ENCODE assay signal across 13 cellular contexts in the genomic region with DNA sequence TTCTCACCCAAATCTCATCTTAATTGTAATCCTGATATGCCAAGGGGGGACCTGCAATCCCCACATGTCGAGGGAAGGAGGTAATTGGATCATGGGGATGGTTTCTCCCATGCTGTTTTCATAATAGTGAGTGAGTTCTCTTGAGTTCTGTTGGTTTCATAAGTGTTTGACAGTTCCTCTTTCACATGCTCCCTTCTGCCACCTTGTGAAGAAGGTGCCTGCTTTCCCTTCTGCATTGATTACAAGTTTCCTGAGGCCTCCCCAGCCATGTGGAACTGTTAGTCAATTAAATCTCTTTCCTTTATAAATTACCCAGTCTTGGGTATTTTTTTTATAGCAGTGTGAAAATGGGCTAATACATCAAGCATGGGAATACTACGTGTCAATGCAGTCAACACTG.
DNase-seq lines count a peak whose midpoint lies in the region; ATAC-seq and TF ChIP-seq lines count a peak whose summit lies in the region.
"Had no signal": no experiment of that assay in that cellular context is flagged by ENCODE, and none has a peak within 500 bp of the region (broad histone marks: within the 10 kb centered on the region; RNA-seq: fewer than 3 reads in every experiment).

No MANE protein-coding gene starts in this region.

- 80% methylated on average over 2 of the region's 2 CpGs for WGBS in smooth muscle cell (ENCODE audit: low lambda C conversion rate)

- H3K9ac ChIP-seq in smooth muscle cell (ENCODE audit: low read depth) = no peak overlapping the region

- H3F3A ChIP-seq in smooth muscle cell (ENCODE audit: low read depth) = no peaks in the 10 kb centered on the region

- H3K36me3 Mint-ChIP-seq in stimulated activated memory B cell treated with anti-CD40 and anti-IgM and Interleukin-4, amounts not matched to agents 10 μg/mL and 1 μg/mL and 100 μg/mL, for 72 hours = no peaks in the 10 kb centered on the region

- no peak overlapping the region for H3K27ac ChIP-seq in smooth muscle cell (ENCODE audit: low read depth)
- H3K27ac ChIP-seq: hepatocyte had no signal

- peaks cover 9% of the 10 kb centered on the region for H3K4me1 Mint-ChIP-seq in stimulated activated memory B cell treated with anti-CD40 and anti-IgM and Interleukin-4, amounts not matched to agents 10 μg/mL and 1 μg/mL and 100 μg/mL, for 72 hours
- H3K4me1 Mint-ChIP-seq: activated CD4-positive, alpha-beta T cell treated with anti-CD3 and anti-CD28 coated beads for 36 hours had no signal

- DNase-seq in T-helper 2 cell (no peak), mesenteric fat pad (ENCODE audit: low spot score) (no peak), smooth muscle cell (lab: John Stamatoyannopoulos, UW; ENCODE audit: unreplicated experiment) (no peak)
- DNase-seq: activated CD4-positive, alpha-beta T cell treated with anti-CD3 and anti-CD28 coated beads for 36 hours; Kasumi-1; mammary epithelial cell; SHP77; stimulated activated CD4-positive, alpha-beta T cell treated with anti-CD3 and anti-CD28 coated beads, Interleukin-2, amount 100 ng/mL, for 48 hours had no signal

- no peak overlapping the region for H3K4me2 ChIP-seq in smooth muscle cell
- H3K4me2 ChIP-seq: hepatocyte had no signal

- H3K4me1 ChIP-seq in smooth muscle cell (ENCODE audit: low read depth) = no peaks in the 10 kb centered on the region

- H3K36me3 ChIP-seq in smooth muscle cell (ENCODE audit: low read depth) = no peaks in the 10 kb centered on the region

- no peak overlapping the region for H3K4me3 ChIP-seq in smooth muscle cell
- H3K4me3 ChIP-seq: hepatocyte had no signal

- no peaks in the 10 kb centered on the region for H3K79me2 ChIP-seq in smooth muscle cell (ENCODE audit: low read depth)
- H3K79me2 ChIP-seq: hepatocyte had no signal

- H3K27me3 Mint-ChIP-seq in stimulated activated memory B cell treated with anti-CD40 and anti-IgM and Interleukin-4, amounts not matched to agents 10 μg/mL and 1 μg/mL and 100 μg/mL, for 72 hours = no peaks in the 10 kb centered on the region
- H3K27me3 Mint-ChIP-seq: activated CD4-positive, alpha-beta T cell treated with anti-CD3 and anti-CD28 coated beads for 36 hours had no signal

- no peak overlapping the region for H3K27ac Mint-ChIP-seq in stimulated activated memory B cell treated with anti-CD40 and anti-IgM and Interleukin-4, amounts not matched to agents 10 μg/mL and 1 μg/mL and 100 μg/mL, for 72 hours
- H3K27ac Mint-ChIP-seq: activated CD4-positive, alpha-beta T cell treated with anti-CD3 and anti-CD28 coated beads for 36 hours had no signal

- no peak overlapping the region for H3K4me3 Mint-ChIP-seq in stimulated activated memory B cell treated with anti-CD40 and anti-IgM and Interleukin-4, amounts not matched to agents 10 μg/mL and 1 μg/mL and 100 μg/mL, for 72 hours
- H3K4me3 Mint-ChIP-seq: activated CD4-positive, alpha-beta T cell treated with anti-CD3 and anti-CD28 coated beads for 36 hours had no signal

- H3K27me3 ChIP-seq in smooth muscle cell (ENCODE audit: low read depth) = no peaks in the 10 kb centered on the region
- H3K27me3 ChIP-seq: hepatocyte had no signal

- TF ChIP-seq CTCF in smooth muscle cell (IDR thresholded peaks at IDR 0.05; ENCODE audit: borderline replicate concordance, insufficient read depth, poor library complexity, severe bottlenecking) = no peak

- no peaks in the 10 kb centered on the region for H3K9me3 ChIP-seq in smooth muscle cell (replicated peaks; ENCODE audit: low read depth)

- no peaks in the 10 kb centered on the region for H4K20me1 ChIP-seq in smooth muscle cell (ENCODE audit: low read depth)

- no peaks in the 10 kb centered on the region for H3K9me3 Mint-ChIP-seq in stimulated activated memory B cell treated with anti-CD40 and anti-IgM and Interleukin-4, amounts not matched to agents 10 μg/mL and 1 μg/mL and 100 μg/mL, for 72 hours

- no peak overlapping the region for H2AFZ ChIP-seq in smooth muscle cell (ENCODE audit: low read depth)
- H2AFZ ChIP-seq: hepatocyte had no signal

- ATAC-seq in GM19351 (IDR thresholded peaks at IDR 0.05; ENCODE audit: unreplicated experiment) (peak; percentile 89), HG02642 (IDR thresholded peaks at IDR 0.05; ENCODE audit: poor library complexity, unreplicated experiment) (peak; percentile 81), HG03520 (IDR thresholded peaks at IDR 0.05; ENCODE audit: unreplicated experiment) (peak; percentile 83)
- peak; percentile 67 for ATAC-seq in stimulated activated memory B cell treated with anti-CD40 and anti-IgM and Interleukin-4, amounts not matched to agents 10 μg/mL and 1 μg/mL and 100 μg/mL, for 72 hours
- ATAC-seq: activated CD4-positive, alpha-beta T cell treated with anti-CD3 and anti-CD28 coated beads for 36 hours had no signal
